1 cellular context compared by ENCODE assay signal in genomic region chr18:3029215-3029972, GRCh38.
TF ChIP-seq lines count a peak whose summit lies in the region.

No MANE protein-coding gene starts in this region.

TF ChIP-seq in K562, 482 proteins besides CTCF, POLR2A, EP300 and RAD21 (continued from another document and continues in another):
- TF ChIP-seq ZNF395 (CRISPR knock-in tag; IDR thresholded peaks at IDR 0.05), result peak; percentile 36; the same call in 1 of the 2 replicates
- TF ChIP-seq HMG20A (CRISPR knock-in tag; conservative IDR thresholded peaks at IDR 0.05), result no peak
- TF ChIP-seq DIDO1 (tag; IDR thresholded peaks at IDR 0.05; ENCODE audit: low read depth), result no peak
- no peak for TF ChIP-seq STAT5B (CRISPR knock-in tag; IDR thresholded peaks at IDR 0.05)
- 0 out of 2 replicates have a peak, but pooled peaks have one; percentile 42 for TF ChIP-seq DPF2 (IDR thresholded peaks at IDR 0.05)
- TF ChIP-seq ESRRB (CRISPR knock-in tag; IDR thresholded peaks at IDR 0.05; ENCODE audit: borderline replicate concordance), result no peak
- TF ChIP-seq MLLT1 (IDR thresholded peaks at IDR 0.05), result peak in 1 of 2 experiments; percentile 75; a peak in 2 of 4 replicates
- no peak for TF ChIP-seq RBM25 (IDR thresholded peaks at IDR 0.05; ENCODE audit: low read depth, low read length, severe bottlenecking)
- TF ChIP-seq TRIM24 (IDR thresholded peaks at IDR 0.05), result no peak
- no peak for TF ChIP-seq HNRNPUL1 (IDR thresholded peaks at IDR 0.05; ENCODE audit: low read length)
- TF ChIP-seq MEF2D (tag; conservative IDR thresholded peaks at IDR 0.05; ENCODE audit: low read depth), result peak; percentile 42; the same call in 1 of the 2 replicates
- no peak for TF ChIP-seq BDP1 (IDR thresholded peaks at IDR 0.05; ENCODE audit: insufficient read depth, insufficient read length)
- TF ChIP-seq ZC3H11A (IDR thresholded peaks at IDR 0.05; ENCODE audit: low read depth, low read length), result no peak
- no peak for TF ChIP-seq TAF9B (IDR thresholded peaks at IDR 0.05; ENCODE audit: partially characterized antibody)
- no peak for TF ChIP-seq U2AF1 (optimal IDR thresholded peaks at IDR 0.05; ENCODE audit: low read depth, low read length)
- TF ChIP-seq POLR2AphosphoS2 (IDR thresholded peaks at IDR 0.05; ENCODE audit: low read length), result no peak
- no peak for TF ChIP-seq ZBTB8A (IDR thresholded peaks at IDR 0.05; ENCODE audit: partially characterized antibody)
- no peak for TF ChIP-seq XRCC4 (IDR thresholded peaks at IDR 0.05; ENCODE audit: extremely low read depth, insufficient read depth, insufficient read length)
- TF ChIP-seq, protein P1, sequence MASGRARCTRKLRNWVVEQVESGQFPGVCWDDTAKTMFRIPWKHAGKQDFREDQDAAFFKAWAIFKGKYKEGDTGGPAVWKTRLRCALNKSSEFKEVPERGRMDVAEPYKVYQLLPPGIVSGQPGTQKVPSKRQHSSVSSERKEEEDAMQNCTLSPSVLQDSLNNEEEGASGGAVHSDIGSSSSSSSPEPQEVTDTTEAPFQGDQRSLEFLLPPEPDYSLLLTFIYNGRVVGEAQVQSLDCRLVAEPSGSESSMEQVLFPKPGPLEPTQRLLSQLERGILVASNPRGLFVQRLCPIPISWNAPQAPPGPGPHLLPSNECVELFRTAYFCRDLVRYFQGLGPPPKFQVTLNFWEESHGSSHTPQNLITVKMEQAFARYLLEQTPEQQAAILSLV (tag; IDR thresholded peaks at IDR 0.05), result no peak
- TF ChIP-seq SAFB (IDR thresholded peaks at IDR 0.05; ENCODE audit: borderline replicate concordance, low read depth, low read length), result no peak
- TF ChIP-seq ARID1B (IDR thresholded peaks at IDR 0.05), result 0 out of 2 replicates have a peak, but pooled peaks have one; percentile 15
- no peak for TF ChIP-seq THAP7 (CRISPR knock-in tag; IDR thresholded peaks at IDR 0.05)
- TF ChIP-seq CUX1 (CRISPR knock-in tag; IDR thresholded peaks at IDR 0.05), result no peak
- TF ChIP-seq, protein P2, sequence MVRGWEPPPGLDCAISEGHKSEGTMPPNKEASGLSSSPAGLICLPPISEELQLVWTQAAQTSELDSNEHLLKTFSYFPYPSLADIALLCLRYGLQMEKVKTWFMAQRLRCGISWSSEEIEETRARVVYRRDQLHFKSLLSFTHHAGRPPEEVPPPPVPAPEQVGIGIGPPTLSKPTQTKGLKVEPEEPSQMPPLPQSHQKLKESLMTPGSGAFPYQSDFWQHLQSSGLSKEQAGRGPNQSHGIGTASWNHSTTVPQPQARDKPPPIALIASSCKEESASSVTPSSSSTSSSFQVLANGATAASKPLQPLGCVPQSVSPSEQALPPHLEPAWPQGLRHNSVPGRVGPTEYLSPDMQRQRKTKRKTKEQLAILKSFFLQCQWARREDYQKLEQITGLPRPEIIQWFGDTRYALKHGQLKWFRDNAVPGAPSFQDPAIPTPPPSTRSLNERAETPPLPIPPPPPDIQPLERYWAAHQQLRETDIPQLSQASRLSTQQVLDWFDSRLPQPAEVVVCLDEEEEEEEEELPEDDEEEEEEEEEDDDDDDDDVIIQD (CRISPR knock-in tag; IDR thresholded peaks at IDR 0.05), result no peak
- TF ChIP-seq, protein P3, sequence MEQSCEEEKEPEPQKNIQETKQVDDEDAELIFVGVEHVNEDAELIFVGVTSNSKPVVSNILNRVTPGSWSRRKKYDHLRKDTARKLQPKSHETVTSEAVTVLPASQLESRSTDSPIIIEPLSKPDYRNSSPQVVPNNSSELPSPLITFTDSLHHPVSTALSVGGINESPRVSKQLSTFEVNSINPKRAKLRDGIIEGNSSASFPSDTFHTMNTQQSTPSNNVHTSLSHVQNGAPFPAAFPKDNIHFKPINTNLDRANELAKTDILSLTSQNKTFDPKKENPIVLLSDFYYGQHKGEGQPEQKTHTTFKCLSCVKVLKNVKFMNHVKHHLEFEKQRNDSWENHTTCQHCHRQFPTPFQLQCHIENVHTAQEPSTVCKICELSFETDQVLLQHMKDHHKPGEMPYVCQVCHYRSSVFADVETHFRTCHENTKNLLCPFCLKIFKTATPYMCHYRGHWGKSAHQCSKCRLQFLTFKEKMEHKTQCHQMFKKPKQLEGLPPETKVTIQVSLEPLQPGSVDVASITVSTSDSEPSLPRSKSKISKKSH (CRISPR knock-in tag; IDR thresholded peaks at IDR 0.05), result no peak
- no peak for TF ChIP-seq ZNF263 (CRISPR knock-in tag; IDR thresholded peaks at IDR 0.05; ENCODE audit: borderline replicate concordance)
- TF ChIP-seq USF1 (CRISPR knock-in tag; IDR thresholded peaks at IDR 0.05), result no peak
- TF ChIP-seq NUFIP1 (IDR thresholded peaks at IDR 0.05; ENCODE audit: partially characterized antibody), result no peak
- no peak for TF ChIP-seq ZBTB40 (IDR thresholded peaks at IDR 0.05)
- no peak for TF ChIP-seq ZBTB40 (CRISPR knock-in tag; IDR thresholded peaks at IDR 0.05)
- TF ChIP-seq ZNF197 (CRISPR knock-in tag; IDR thresholded peaks at IDR 0.05; ENCODE audit: low read depth), result no peak
